24 cellular contexts compared by ENCODE assay signal in genomic region chr21:17352937-17353655, GRCh38.
A peak's percentile ranks its signal among the peaks of the same experiment; 100 is the strongest.
DNase-seq lines count a peak whose midpoint lies in the region; ATAC-seq and TF ChIP-seq lines count a peak whose summit lies in the region.
"Had no signal": no experiment of that assay in that cellular context is flagged by ENCODE, and none has a peak within 500 bp of the region (broad histone marks: within the 10 kb centered on the region; RNA-seq: fewer than 3 reads in every experiment).

No MANE protein-coding gene starts in this region.

- peaks cover 6% of the 10 kb centered on the region for H3K4me1 Mint-ChIP-seq in glutamatergic neuron (ENCODE audit: low read depth, unreplicated experiment)
- H3K4me1 Mint-ChIP-seq: activated naive CD4-positive, alpha-beta T cell treated with anti-CD3 and anti-CD28 coated beads, Interleukin-2, amount 10 ng/mL, durations not matched to agents 7 days and 5 days; CD4-positive, alpha-beta memory T cell had no signal

- H3K9me3 Mint-ChIP-seq in glutamatergic neuron (ENCODE audit: unreplicated experiment), result peaks cover 6% of the 10 kb centered on the region

- H3K27ac Mint-ChIP-seq in glutamatergic neuron (ENCODE audit: unreplicated experiment), result peak overlapping the region; percentile 89
- H3K27ac Mint-ChIP-seq: activated naive CD4-positive, alpha-beta T cell treated with anti-CD3 and anti-CD28 coated beads, Interleukin-2, amount 10 ng/mL, durations not matched to agents 7 days and 5 days; activated T-cell treated with anti-CD3 and anti-CD28 coated beads, Interleukin-2, amount 50 U/mL, for 72 hours; CD4-positive, alpha-beta memory T cell; natural killer cell treated with Interleukin-12 subunit alpha and Interleukin-12 subunit beta and Interleukin-15 and Interleukin-18, amount 100 ng/mL, for 72 hours had no signal

- H3K4me3 Mint-ChIP-seq in glutamatergic neuron (ENCODE audit: unreplicated experiment), result peak overlapping the region; percentile 26
- H3K4me3 Mint-ChIP-seq: activated naive CD4-positive, alpha-beta T cell treated with anti-CD3 and anti-CD28 coated beads, Interleukin-2, amount 10 ng/mL, durations not matched to agents 7 days and 5 days; activated T-cell treated with anti-CD3 and anti-CD28 coated beads, Interleukin-2, amount 50 U/mL, for 72 hours; CD4-positive, alpha-beta memory T cell; natural killer cell treated with Interleukin-12 subunit alpha and Interleukin-12 subunit beta and Interleukin-15 and Interleukin-18, amount 100 ng/mL, for 72 hours had no signal

- ATAC-seq in GM21786 (IDR thresholded peaks at IDR 0.05; ENCODE audit: unreplicated experiment) (no peak), GM19397 (IDR thresholded peaks at IDR 0.05; ENCODE audit: unreplicated experiment) (no peak)
- ATAC-seq: activated T-cell treated with anti-CD3 and anti-CD28 coated beads, Interleukin-2, amount 50 U/mL, for 72 hours; left colon; natural killer cell treated with Interleukin-12 subunit alpha and Interleukin-12 subunit beta and Interleukin-15 and Interleukin-18, amount 100 ng/mL, for 72 hours; sciatic nerve had no signal

- no peak for TF ChIP-seq CTCF in glutamatergic neuron (IDR thresholded peaks at IDR 0.05; ENCODE audit: partially characterized antibody, unreplicated experiment)

- H3K27me3 Mint-ChIP-seq in glutamatergic neuron (ENCODE audit: unreplicated experiment), result peaks cover 3% of the 10 kb centered on the region
- H3K27me3 Mint-ChIP-seq: activated naive CD4-positive, alpha-beta T cell treated with anti-CD3 and anti-CD28 coated beads, Interleukin-2, amount 10 ng/mL, durations not matched to agents 7 days and 5 days; natural killer cell treated with Interleukin-12 subunit alpha and Interleukin-12 subunit beta and Interleukin-15 and Interleukin-18, amount 100 ng/mL, for 72 hours had no signal

- H3K36me3 Mint-ChIP-seq in glutamatergic neuron (ENCODE audit: unreplicated experiment), result no peaks in the 10 kb centered on the region
- H3K36me3 Mint-ChIP-seq: activated naive CD4-positive, alpha-beta T cell treated with anti-CD3 and anti-CD28 coated beads, Interleukin-2, amount 10 ng/mL, durations not matched to agents 7 days and 5 days; CD4-positive, alpha-beta memory T cell had no signal

- DNase-seq in DMS153 (lab: John Stamatoyannopoulos, UW) (peak; percentile 95), NCI-H187 (lab: John Stamatoyannopoulos, UW) (peak; percentile 73 to 88), NCI-H748 treated with DMSO at 0.1 percent for 48 hours (lab: John Stamatoyannopoulos, UW) (peak; percentile 95), glutamatergic neuron (peak; percentile 23), cortex of kidney (lab: John Stamatoyannopoulos, UW) (no peak), DMS 273 treated with DMSO at 0.1 percent for 48 hours (lab: John Stamatoyannopoulos, UW) (no peak)
- DNase-seq: activated CD4-positive, CD25-positive, alpha-beta regulatory T cell treated with anti-CD3 and anti-CD28 coated beads, Interleukin-2, amount 50 U/mL, for 72 hours; activated naive CD4-positive, alpha-beta T cell treated with anti-CD3 and anti-CD28 coated beads, Interleukin-2, amount 10 ng/mL, durations not matched to agents 7 days and 5 days; activated T-cell treated with anti-CD3 and anti-CD28 coated beads, Interleukin-2, amount 50 U/mL, for 72 hours; CD4-positive, alpha-beta memory T cell; cerebellar nuclear complex; effector CD8-positive, alpha-beta T cell; esophagus squamous epithelium; HCEC 1CT; KG1; left colon; NCI-H226; stimulated activated CD4-positive, alpha-beta T cell treated with anti-CD3 and anti-CD28 coated beads, Interleukin-1b, Interleukin-23, amount 100 ng/mL, for 48 hours; stimulated activated naive CD4-positive, alpha-beta T cell treated with Interleukin-2 at 50 U/mL for 16 hours; SW 1271 had no signal

Comparison
In these comparisons a context has a peak if more than half of its experiments do, and no peak if none do; other contexts are left out.
1. DNase-seq: peak in DMS153 (single experiment), NCI-H187 (2 of 2), NCI-H748 treated with DMSO at 0.1 percent for 48 hours (single experiment) and glutamatergic neuron (single experiment); none in cortex of kidney (single experiment) and DMS 273 treated with DMSO at 0.1 percent for 48 hours (single experiment).